Comparison of ENCODE assay signal across 22 cellular contexts in genomic region chr3:24740367-24740766, GRCh38.
"Had no signal": no experiment of that assay in that cellular context is flagged by ENCODE, and none has a peak within 500 bp of the region (broad histone marks: within the 10 kb centered on the region; RNA-seq: fewer than 3 reads in every experiment).

No MANE protein-coding gene starts in this region.

- H3K27me3 ChIP-seq: breast epithelium, colonic mucosa, esophagus squamous epithelium, gastrocnemius medialis, tibial nerve had no signal

- H3K4me3 ChIP-seq: breast epithelium, colonic mucosa, esophagus squamous epithelium, gastrocnemius medialis, lung, tibial nerve had no signal

- H3K9me3 Mint-ChIP-seq: natural killer cell treated with Interleukin-12 subunit alpha and Interleukin-12 subunit beta and Interleukin-15 and Interleukin-18, amount 100 ng/mL, for 72 hours; stimulated activated naive CD8-positive, alpha-beta T cell treated with anti-CD3 and anti-CD28 coated beads, Interleukin-15, Interleukin-2, amounts not matched to agents 100 ng/mL and 50 ng/mL, for 24 hours had no signal

- H3K27me3 Mint-ChIP-seq: activated naive CD8-positive, alpha-beta T cell; stimulated activated naive CD8-positive, alpha-beta T cell treated with anti-CD3 and anti-CD28 coated beads, Interleukin-15, Interleukin-2, amounts not matched to agents 100 ng/mL and 50 ng/mL, for 24 hours had no signal

- H3K27ac Mint-ChIP-seq: activated naive CD8-positive, alpha-beta T cell; natural killer cell treated with Interleukin-12 subunit alpha and Interleukin-12 subunit beta and Interleukin-15 and Interleukin-18, amount 100 ng/mL, for 72 hours; stimulated activated naive CD8-positive, alpha-beta T cell treated with anti-CD3 and anti-CD28 coated beads, Interleukin-15, Interleukin-2, amounts not matched to agents 100 ng/mL and 50 ng/mL, for 24 hours had no signal

- ATAC-seq: gastrocnemius medialis; left lobe of liver; natural killer cell treated with Interleukin-12 subunit alpha and Interleukin-12 subunit beta and Interleukin-15 and Interleukin-18, amount 100 ng/mL, for 72 hours; right cardiac atrium had no signal

- DNase-seq: activated CD4-positive, alpha-beta T cell treated with anti-CD3 and anti-CD28 coated beads for 1 hour; activated CD4-positive, alpha-beta T cell treated with anti-CD3 and anti-CD28 coated beads, Interleukin-2, amount 50 U/mL, for 1 hour; activated naive CD4-positive, alpha-beta T cell; activated T-cell treated with anti-CD3 and anti-CD28 coated beads, Interleukin-2, amount 50 U/mL, for 1 hour; colonic mucosa; esophagus squamous epithelium; gastrocnemius medialis; head of caudate nucleus; hypothalamus; midbrain; nucleus accumbens; right cardiac atrium; stimulated activated CD4-positive, alpha-beta T cell treated with anti-CD3 and anti-CD28 coated beads, Interleukin-1b, Interleukin-23, amount 100 ng/mL, for 48 hours; T-helper 1 cell had no signal

- H3K27ac ChIP-seq: breast epithelium, colonic mucosa, esophagus squamous epithelium, gastrocnemius medialis, parathyroid adenoma, tibial nerve had no signal

- H3K9me3 ChIP-seq: breast epithelium, colonic mucosa, esophagus squamous epithelium, gastrocnemius medialis, tibial nerve had no signal

- H3K9ac ChIP-seq: parathyroid adenoma had no signal

- H3K4me1 ChIP-seq: breast epithelium, colonic mucosa, gastrocnemius medialis, parathyroid adenoma, tibial nerve had no signal

- H3K36me3 ChIP-seq: breast epithelium, colonic mucosa, esophagus squamous epithelium, gastrocnemius medialis, tibial nerve had no signal

- H3K36me3 Mint-ChIP-seq: activated naive CD8-positive, alpha-beta T cell; natural killer cell treated with Interleukin-12 subunit alpha and Interleukin-12 subunit beta and Interleukin-15 and Interleukin-18, amount 100 ng/mL, for 72 hours had no signal

- H3K4me3 Mint-ChIP-seq: activated naive CD8-positive, alpha-beta T cell; natural killer cell treated with Interleukin-12 subunit alpha and Interleukin-12 subunit beta and Interleukin-15 and Interleukin-18, amount 100 ng/mL, for 72 hours; stimulated activated naive CD8-positive, alpha-beta T cell treated with anti-CD3 and anti-CD28 coated beads, Interleukin-15, Interleukin-2, amounts not matched to agents 100 ng/mL and 50 ng/mL, for 24 hours had no signal
